13 cellular contexts compared by ENCODE assay signal in the genomic region with DNA sequence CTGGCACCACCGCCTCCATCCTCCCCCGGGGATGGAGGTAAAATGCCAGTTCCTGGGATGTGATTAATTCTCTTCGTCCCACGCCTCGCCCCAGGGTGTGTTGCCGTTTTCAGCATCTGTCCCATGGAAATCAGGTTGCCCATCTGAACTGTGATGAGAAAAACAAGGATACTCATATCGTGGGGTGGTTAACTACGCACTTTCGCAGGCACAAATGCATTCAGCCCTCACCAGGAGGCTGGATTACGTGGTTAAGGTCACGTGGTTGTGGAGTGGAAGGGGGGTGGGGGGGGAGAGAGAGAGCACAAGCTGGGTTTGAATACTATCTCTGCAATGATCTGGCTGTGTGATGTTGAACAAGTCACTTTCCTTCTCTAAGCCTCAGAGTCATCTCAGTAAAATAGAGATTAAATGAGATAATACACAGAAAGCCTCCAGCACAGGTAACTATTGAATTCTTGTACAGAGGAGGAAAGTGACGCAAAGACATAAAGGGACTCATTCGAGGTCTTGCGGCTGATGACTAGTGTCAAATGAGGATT.
DNase-seq lines count a peak whose midpoint lies in the region; ATAC-seq and TF ChIP-seq lines count a peak whose summit lies in the region.
"Had no signal": no experiment of that assay in that cellular context is flagged by ENCODE, and none has a peak within 500 bp of the region (broad histone marks: within the 10 kb centered on the region; RNA-seq: fewer than 3 reads in every experiment).

No MANE protein-coding gene starts in this region.

- DNase-seq in activated T-cell treated with anti-CD3 and anti-CD28 coated beads, Interleukin-2, amount 50 U/mL, for 4 hours: no peak
- no peak for DNase-seq in activated T-cell treated with anti-CD3 and anti-CD28 coated beads, Interleukin-2, amount 50 U/mL, for 1 hour
- DNase-seq in T-helper 17 cell (no peak), choroid plexus epithelial cell (ENCODE audit: low read depth) (peak; percentile 96), cardiac septum (ENCODE audit: low spot score) (no peak)
- DNase-seq in stimulated activated naive CD8-positive, alpha-beta T cell treated with anti-CD3 and anti-CD28 coated beads, Interleukin-15, Interleukin-2, amounts not matched to agents 100 U/mL and 50 U/mL, for 24 hours: no peak
- DNase-seq: NCI-H2029, nucleus accumbens, SW 1271 had no signal

- intact Hi-C loops in cardiac septum (cut with DNase I): no loop called here

- no peaks in the 10 kb centered on the region for H3K9me3 Mint-ChIP-seq in activated T-cell treated with anti-CD3 and anti-CD28 coated beads, Interleukin-2, amount 50 U/mL, for 4 hours

- H3K4me3 ChIP-seq in choroid plexus epithelial cell (ENCODE audit: low read depth, low read length): no peak overlapping the region
- H3K4me3 ChIP-seq: hepatocyte, lung had no signal

- H3K27me3 Mint-ChIP-seq in activated T-cell treated with anti-CD3 and anti-CD28 coated beads, Interleukin-2, amount 50 U/mL, for 4 hours (ENCODE audit: low read depth): peaks cover 5% of the 10 kb centered on the region
- H3K27me3 Mint-ChIP-seq in T-helper 17 cell: peaks cover 19% of the 10 kb centered on the region

- H3K4me1 Mint-ChIP-seq in activated T-cell treated with anti-CD3 and anti-CD28 coated beads, Interleukin-2, amount 50 U/mL, for 4 hours (ENCODE audit: low read depth): peaks cover 16% of the 10 kb centered on the region
- H3K4me1 Mint-ChIP-seq in T-helper 17 cell: peaks cover 12% of the 10 kb centered on the region

- H3K27ac Mint-ChIP-seq in T-helper 17 cell: no peak overlapping the region

- H3K36me3 Mint-ChIP-seq in activated T-cell treated with anti-CD3 and anti-CD28 coated beads, Interleukin-2, amount 50 U/mL, for 4 hours (ENCODE audit: insufficient read depth): no peaks in the 10 kb centered on the region
- peaks cover 2% of the 10 kb centered on the region for H3K36me3 Mint-ChIP-seq in T-helper 17 cell (ENCODE audit: low read depth)

- H3K9me3 ChIP-seq in T-helper 17 cell (ENCODE audit: control insufficient read depth, low read length, poor library complexity, severe bottlenecking): no peaks in the 10 kb centered on the region

- ATAC-seq in activated T-cell treated with anti-CD3 and anti-CD28 coated beads, Interleukin-2, amount 50 U/mL, for 4 hours: peak; percentile 85 to 92
- ATAC-seq in T-helper 17 cell (peak; percentile 82), GM21360 (IDR thresholded peaks at IDR 0.05; ENCODE audit: unreplicated experiment) (no peak), HG02938 (IDR thresholded peaks at IDR 0.05; ENCODE audit: unreplicated experiment) (no peak)
- peak; percentile 84 for ATAC-seq in stimulated activated naive CD8-positive, alpha-beta T cell treated with anti-CD3 and anti-CD28 coated beads, Interleukin-15, Interleukin-2, amounts not matched to agents 100 U/mL and 50 U/mL, for 24 hours

- no peak overlapping the region for H3K4me3 Mint-ChIP-seq in activated T-cell treated with anti-CD3 and anti-CD28 coated beads, Interleukin-2, amount 50 U/mL, for 4 hours
- peak overlapping the region; percentile 44 for H3K4me3 Mint-ChIP-seq in T-helper 17 cell

- TF ChIP-seq CTCF in choroid plexus epithelial cell (conservative IDR thresholded peaks at IDR 0.05; ENCODE audit: low read depth, low read length): no peak

Comparison
In these comparisons a context has a peak if more than half of its experiments do, and no peak if none do; other contexts are left out.
1. ATAC-seq: peak in activated T-cell treated with anti-CD3 and anti-CD28 coated beads, Interleukin-2, amount 50 U/mL, for 4 hours (2 of 2), T-helper 17 cell (single experiment) and stimulated activated naive CD8-positive, alpha-beta T cell treated with anti-CD3 and anti-CD28 coated beads, Interleukin-15, Interleukin-2, amounts not matched to agents 100 U/mL and 50 U/mL, for 24 hours (single experiment); none in GM21360 (single experiment) and HG02938 (single experiment).